Comparison of ENCODE assay signal across 8 cellular contexts in genomic region chr1:11680270-11681070, GRCh38. TPM values are rescaled to one million over a fixed set of nuclear protein-coding genes. Genes with fewer than 3 reads are reported as not detected.
DNase-seq lines count a peak whose midpoint lies in the region; ATAC-seq, FAIRE-seq and TF ChIP-seq lines count a peak whose summit lies in the region.

No MANE protein-coding gene starts in this region.

- H3K36me3 Mint-ChIP-seq in activated CD4-positive, alpha-beta memory T cell treated with anti-CD3 and anti-CD28 coated beads, Interleukin-2, amount 10 ng/mL, durations not matched to agents 7 days and 5 days (ENCODE audit: low read depth): peaks cover 4% of the 10 kb centered on the region

- in situ Hi-C loops in GM13976 (cut with MboI; ENCODE audit: low sequenced_read_pairs, unreplicated experiment): no loop called here

- H3K27ac Mint-ChIP-seq in activated CD4-positive, alpha-beta memory T cell treated with anti-CD3 and anti-CD28 coated beads, Interleukin-2, amount 10 ng/mL, durations not matched to agents 7 days and 5 days: peak overlapping the region; percentile 58

- H3K4me3 Mint-ChIP-seq in activated CD4-positive, alpha-beta memory T cell treated with anti-CD3 and anti-CD28 coated beads, Interleukin-2, amount 10 ng/mL, durations not matched to agents 7 days and 5 days: peak overlapping the region; percentile 80

- DNase-seq in AG08396 (ENCODE audit: low spot score) (peak; percentile 70), heart left ventricle (no peak), retinal pigment epithelial cell (ENCODE audit: low read depth) (no peak), urothelium cell line (ENCODE audit: low spot score) (no peak), GM13976 (ENCODE audit: low spot score) (no peak)
- DNase-seq in activated CD4-positive, alpha-beta memory T cell treated with anti-CD3 and anti-CD28 coated beads, Interleukin-2, amount 10 ng/mL, durations not matched to agents 7 days and 5 days: no peak

- CTCF ChIA-PET in activated CD4-positive, alpha-beta memory T cell treated with anti-CD3 and anti-CD28 coated beads, Interleukin-2, amount 10 ng/mL, durations not matched to agents 7 days and 5 days (lab: Charles Lee): interaction anchor here (0.7 to 2.9 kb wide), 5 partner anchors 13 to 59 kb away, joined by 3 to 34 read pairs (median 5); partner anchors contain the start of gene FBXO6

- ATAC-seq in GM19023 (IDR thresholded peaks at IDR 0.05; ENCODE audit: unreplicated experiment) (peak; percentile 18), HG03196 (IDR thresholded peaks at IDR 0.05; ENCODE audit: unreplicated experiment) (peak; percentile 11), heart left ventricle (peak in 3 of 4 donors; percentile 8 to 51 (median 10))

- peaks cover 0 to 4% (median 0%) of the 10 kb centered on the region in 9 donors for H3K27me3 ChIP-seq in heart left ventricle

- peaks cover 0 to 16% (median 10%) of the 10 kb centered on the region in 9 donors for H3K36me3 ChIP-seq in heart left ventricle

- H3K27me3 Mint-ChIP-seq in activated CD4-positive, alpha-beta memory T cell treated with anti-CD3 and anti-CD28 coated beads, Interleukin-2, amount 10 ng/mL, durations not matched to agents 7 days and 5 days: peaks cover 12% of the 10 kb centered on the region

- H3K4me1 ChIP-seq in heart left ventricle: peaks cover 0 to 23% (median 13%) of the 10 kb centered on the region in 12 donors

- H3K4me3 ChIP-seq in heart left ventricle (peak overlapping the region; percentile 74 to 97 (median 88)), retinal pigment epithelial cell (ENCODE audit: low read length) (peak overlapping the region; percentile 64)

- peak in 1 of 12 donors; percentile 11 for TF ChIP-seq CTCF in heart left ventricle (IDR thresholded peaks at IDR 0.05)
- TF ChIP-seq CTCF in retinal pigment epithelial cell (conservative IDR thresholded peaks at IDR 0.05; ENCODE audit: low read depth, low read length): no peak
- TF ChIP-seq CTCF in GM13976 (IDR thresholded peaks at IDR 0.05; ENCODE audit: borderline replicate concordance, control extremely low read depth, extremely low read depth, insufficient read depth, missing control alignments): no peak

- H3K27ac ChIP-seq in heart left ventricle: peak overlapping the region in 11 of 12 donors; percentile 74 to 93 (median 80)

- H3K9me3 Mint-ChIP-seq in activated CD4-positive, alpha-beta memory T cell treated with anti-CD3 and anti-CD28 coated beads, Interleukin-2, amount 10 ng/mL, durations not matched to agents 7 days and 5 days: no peaks in the 10 kb centered on the region

- no peaks in the 10 kb centered on the region for H3K9me3 ChIP-seq in heart left ventricle

- 10 to 19% (median 12%) methylated on average over 40 to 65 of the region's 65 CpGs for WGBS in heart left ventricle, 4 donors

- FAIRE-seq in urothelium cell line (lab: Jason Lieb, UNC): no peak

- H3K4me1 Mint-ChIP-seq in activated CD4-positive, alpha-beta memory T cell treated with anti-CD3 and anti-CD28 coated beads, Interleukin-2, amount 10 ng/mL, durations not matched to agents 7 days and 5 days: peaks cover 20% of the 10 kb centered on the region

- POLR2A ChIA-PET in activated CD4-positive, alpha-beta memory T cell treated with anti-CD3 and anti-CD28 coated beads, Interleukin-2, amount 10 ng/mL, durations not matched to agents 7 days and 5 days (lab: Charles Lee): interaction anchor here (1.0 to 5.2 kb wide), 11 partner anchors 7 to 227 kb away, joined by 3 to 53 read pairs (median 9); partner anchors contain the start of genes CLCN6, DRAXIN, FBXO6 and MTHFR

- no peak for TF ChIP-seq POLR2A in heart left ventricle (IDR thresholded peaks at IDR 0.05)

- intact Hi-C loops in heart left ventricle (cut with DNase I): loop anchor here in 1 of 10 donors (5.0 kb wide), 1 partner anchor 37 kb away; no protein-coding TSS in a partner anchor

RNA-seq across cellular contexts. Expression of gene MAD2L2, which starts 0.5 kb away (rescaled TPM):
- 10 to 100 TPM; 59.2 to 63.1 TPM for total RNA-seq in activated CD4-positive, alpha-beta memory T cell treated with anti-CD3 and anti-CD28 coated beads, Interleukin-2, amount 10 ng/mL, durations not matched to agents 7 days and 5 days
- total RNA-seq in heart left ventricle: 10 to 100 TPM; 15.9 to 47.1 (median 18.5) TPM
- polyA plus RNA-seq in heart left ventricle: 10 to 100 TPM; 17.2 to 54.2 TPM

RNA-seq across cellular contexts. Expression of gene DRAXIN, which starts 11.0 kb away (rescaled TPM):
- total RNA-seq in activated CD4-positive, alpha-beta memory T cell treated with anti-CD3 and anti-CD28 coated beads, Interleukin-2, amount 10 ng/mL, durations not matched to agents 7 days and 5 days: under 1 TPM; 0.60 TPM
- total RNA-seq in heart left ventricle: under 1 TPM in 5 of 9 donors, not detected in 4; 0.09 to 0.29 (median 0.12) TPM
- polyA plus RNA-seq in heart left ventricle: under 1 TPM; 0.03 to 0.04 TPM

RNA-seq across cellular contexts. Expression of gene FBXO6, which starts 16.5 kb away (rescaled TPM):
- 10 to 100 TPM; 37.1 to 37.7 TPM for total RNA-seq in activated CD4-positive, alpha-beta memory T cell treated with anti-CD3 and anti-CD28 coated beads, Interleukin-2, amount 10 ng/mL, durations not matched to agents 7 days and 5 days
- 10 to 100 TPM in 4 of 9 donors, 1 to 10 TPM in 5; 5.6 to 23.3 (median 8.3) TPM for total RNA-seq in heart left ventricle
- polyA plus RNA-seq in heart left ventricle: 10 to 100 TPM in 1 of 2 donors, 1 to 10 TPM in 1; 5.6 to 10.9 TPM

RNA-seq across cellular contexts. Expression of gene FBXO44, which starts 25.8 kb away (rescaled TPM):
- total RNA-seq in activated CD4-positive, alpha-beta memory T cell treated with anti-CD3 and anti-CD28 coated beads, Interleukin-2, amount 10 ng/mL, durations not matched to agents 7 days and 5 days: 10 to 100 TPM; 30.4 to 32.4 TPM
- 10 to 100 TPM in 8 of 9 donors, 1 to 10 TPM in 1; 9.8 to 19.1 (median 15.1) TPM for total RNA-seq in heart left ventricle
- 10 to 100 TPM; 16.6 to 18.1 TPM for polyA plus RNA-seq in heart left ventricle

RNA-seq across cellular contexts. Expression of gene FBXO2, which starts 26.2 kb away (rescaled TPM):
- total RNA-seq in activated CD4-positive, alpha-beta memory T cell treated with anti-CD3 and anti-CD28 coated beads, Interleukin-2, amount 10 ng/mL, durations not matched to agents 7 days and 5 days: 1 to 10 TPM; 1.4 to 1.8 TPM
- 1 to 10 TPM in 8 of 9 donors, under 1 TPM in 1; 0.83 to 7.5 (median 2.1) TPM for total RNA-seq in heart left ventricle
- 1 to 10 TPM; 2.5 to 4.6 TPM for polyA plus RNA-seq in heart left ventricle
